Comparison of ENCODE assay signal across 23 cellular contexts in the genomic region with DNA sequence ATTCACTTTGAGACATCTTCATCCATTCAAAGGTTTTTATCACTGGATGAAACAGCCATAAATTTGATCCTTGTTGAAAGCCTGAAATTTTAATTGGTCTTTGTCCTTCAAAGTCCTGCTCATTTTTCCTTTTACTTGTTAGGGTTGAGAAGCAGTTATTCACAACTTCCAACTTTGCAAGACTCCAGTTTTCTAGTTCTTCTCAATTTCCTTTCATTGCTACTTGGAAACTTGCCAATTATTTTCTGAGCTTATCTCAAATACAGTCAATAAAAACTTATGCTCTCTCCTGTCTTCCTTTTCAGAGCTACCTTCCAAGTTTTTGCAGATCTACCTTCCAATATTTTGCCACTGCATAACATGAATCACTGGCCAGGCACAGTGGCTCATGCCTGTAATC.
"Had no signal": no experiment of that assay in that cellular context is flagged by ENCODE, and none has a peak within 500 bp of the region (broad histone marks: within the 10 kb centered on the region; RNA-seq: fewer than 3 reads in every experiment).

No MANE protein-coding gene starts in this region.

- ATAC-seq: HepG2, Right ventricle myocardium inferior had no signal

- H3K36me3 ChIP-seq: Peyer's patch, SJCRH30 had no signal

- DNase-seq: IMR-90; Kasumi-1; MM.1S; NCI-H1092 treated with DMSO at 0.1 percent for 48 hours; NCI-H1436; NCI-H1694 treated with DMSO at 0.1 percent for 48 hours; NCI-H1930; NCI-H2081; NCI-H2107; NCI-H2227 treated with DMSO at 0.1 percent for 48 hours; NCI-H524; NCI-H526 treated with DMSO at 0.1 percent for 48 hours; NCI-H748 treated with DMSO at 0.1 percent for 48 hours; NK-92 treated with Interleukin-12 subunit alpha and Interleukin-12 subunit beta, amount 100 ng/mL, for 24 hours; OCI-M1; PC-9; Peyer's patch; SHP77 treated with DMSO at 0.1 percent for 48 hours; SJCRH30 had no signal

- H3K4me3 ChIP-seq: PC-9, Peyer's patch, SJCRH30, SK-N-MC had no signal

- H3K9me3 ChIP-seq: Peyer's patch, SJCRH30 had no signal

- H3K4me1 ChIP-seq: Peyer's patch, SJCRH30 had no signal

- H3K27ac ChIP-seq: KMS-11, PC-9, Peyer's patch, SJCRH30, SK-N-MC had no signal
